Comparison of ENCODE assay signal across 5 cellular contexts in genomic region chr1:161589964-161590363, GRCh38. TPM values are rescaled to one million over a fixed set of nuclear protein-coding genes. Genes with fewer than 3 reads are reported as not detected.
"Had no signal": no experiment of that assay in that cellular context is flagged by ENCODE, and none has a peak within 500 bp of the region (broad histone marks: within the 10 kb centered on the region; RNA-seq: fewer than 3 reads in every experiment).

No MANE protein-coding gene starts in this region.

RNA-seq across cellular contexts. Expression of gene FCGR3A, which starts 40.3 kb away (rescaled TPM):
- total RNA-seq: GM23338, H4, H7, HFFc6, IMR-90 had no signal
- polyA plus RNA-seq: GM23338, IMR-90 had no signal

RNA-seq across cellular contexts. Expression of gene FCGR3B, which starts 41.0 kb away (rescaled TPM):
- total RNA-seq: GM23338, H4, H7, HFFc6, IMR-90 had no signal
- polyA plus RNA-seq: GM23338, IMR-90 had no signal
